ENCODE assay signal across 25 cellular contexts in genomic region chr2:21814588-21815192, GRCh38.
"Had no signal": no experiment of that assay in that cellular context is flagged by ENCODE, and none has a peak within 500 bp of the region (broad histone marks: within the 10 kb centered on the region; RNA-seq: fewer than 3 reads in every experiment).

No MANE protein-coding gene starts in this region.

- H3K4me3 Mint-ChIP-seq: naive thymus-derived CD8-positive, alpha-beta T cell; natural killer cell treated with Interleukin-12 subunit alpha and Interleukin-12 subunit beta and Interleukin-15 and Interleukin-18, amount 100 ng/mL, for 72 hours; nephron progenitor cell; neural progenitor cell; stimulated activated effector memory CD8-positive, alpha-beta T cell treated with anti-CD3 and anti-CD28 coated beads, Interleukin-12 subunit alpha, Interleukin-12 subunit beta, amount 100 ng/mL, for 72 hours; stimulated activated naive B cell treated with anti-CD40 and anti-IgM and Interleukin-4, amounts not matched to agents 10 μg/mL and 1 μg/mL and 100 μg/mL, for 72 hours; stimulated activated naive CD8-positive, alpha-beta T cell treated with anti-CD3 and anti-CD28 coated beads, Interleukin-15, Interleukin-2, amounts not matched to agents 100 ng/mL and 50 ng/mL, for 24 hours had no signal

- ATAC-seq: naive thymus-derived CD8-positive, alpha-beta T cell; natural killer cell treated with Interleukin-12 subunit alpha and Interleukin-12 subunit beta and Interleukin-15 and Interleukin-18, amount 100 ng/mL, for 72 hours; psoas muscle; right cardiac atrium; right lobe of liver; stimulated activated effector memory CD8-positive, alpha-beta T cell treated with anti-CD3 and anti-CD28 coated beads, Interleukin-12 subunit alpha, Interleukin-12 subunit beta, amount 100 ng/mL, for 72 hours; stimulated activated naive B cell treated with anti-CD40 and anti-IgM and Interleukin-4, amounts not matched to agents 10 μg/mL and 1 μg/mL and 100 μg/mL, for 72 hours had no signal

- H3K27me3 Mint-ChIP-seq: naive thymus-derived CD8-positive, alpha-beta T cell; natural killer cell treated with Interleukin-12 subunit alpha and Interleukin-12 subunit beta and Interleukin-15 and Interleukin-18, amount 100 ng/mL, for 72 hours; progenitor cell of endocrine pancreas; stimulated activated naive B cell treated with anti-CD40 and anti-IgM and Interleukin-4, amounts not matched to agents 10 μg/mL and 1 μg/mL and 100 μg/mL, for 72 hours; stimulated activated naive CD8-positive, alpha-beta T cell treated with anti-CD3 and anti-CD28 coated beads, Interleukin-15, Interleukin-2, amounts not matched to agents 100 ng/mL and 50 ng/mL, for 24 hours had no signal

- H3K27ac Mint-ChIP-seq: naive thymus-derived CD8-positive, alpha-beta T cell; natural killer cell treated with Interleukin-12 subunit alpha and Interleukin-12 subunit beta and Interleukin-15 and Interleukin-18, amount 100 ng/mL, for 72 hours; nephron progenitor cell; neural progenitor cell; progenitor cell of endocrine pancreas; stimulated activated effector memory CD8-positive, alpha-beta T cell treated with anti-CD3 and anti-CD28 coated beads, Interleukin-12 subunit alpha, Interleukin-12 subunit beta, amount 100 ng/mL, for 72 hours; stimulated activated naive B cell treated with anti-CD40 and anti-IgM and Interleukin-4, amounts not matched to agents 10 μg/mL and 1 μg/mL and 100 μg/mL, for 72 hours; stimulated activated naive CD8-positive, alpha-beta T cell treated with anti-CD3 and anti-CD28 coated beads, Interleukin-15, Interleukin-2, amounts not matched to agents 100 ng/mL and 50 ng/mL, for 24 hours had no signal

- DNase-seq: naive thymus-derived CD8-positive, alpha-beta T cell; nephron progenitor cell; occipital lobe; ovary; posterior cingulate gyrus; psoas muscle; right cardiac atrium; right lobe of liver; sigmoid colon; small intestine; stimulated activated CD4-positive, alpha-beta T cell treated with anti-CD3 and anti-CD28 coated beads, Interleukin-15, amount 100 ng/mL, for 24 hours; stimulated activated CD4-positive, alpha-beta T cell treated with anti-CD3 and anti-CD28 coated beads, Interleukin-2, amount 100 ng/mL, for 24 hours; stimulated activated CD4-positive, alpha-beta T cell treated with anti-CD3 and anti-CD28 coated beads, Interleukin-2, amount 100 ng/mL, for 48 hours; stimulated activated CD4-positive, alpha-beta T cell treated with anti-CD3 and anti-CD28 coated beads, Interleukin-4, amount 100 ng/mL, for 24 hours; stimulated activated naive B cell treated with anti-CD40 and anti-IgM and Interleukin-4, amounts not matched to agents 10 μg/mL and 1 μg/mL and 100 μg/mL, for 72 hours; stimulated activated naive CD4-positive, alpha-beta T cell treated with Interleukin-2 at 50 U/mL for 16 hours; stomach; thyroid gland; trophoblast cell; upper lobe of left lung had no signal

- H3K9me3 Mint-ChIP-seq: nephron progenitor cell, neural progenitor cell had no signal

- H3K36me3 Mint-ChIP-seq: naive thymus-derived CD8-positive, alpha-beta T cell; natural killer cell treated with Interleukin-12 subunit alpha and Interleukin-12 subunit beta and Interleukin-15 and Interleukin-18, amount 100 ng/mL, for 72 hours; neural progenitor cell; stimulated activated effector memory CD8-positive, alpha-beta T cell treated with anti-CD3 and anti-CD28 coated beads, Interleukin-12 subunit alpha, Interleukin-12 subunit beta, amount 100 ng/mL, for 72 hours; stimulated activated naive B cell treated with anti-CD40 and anti-IgM and Interleukin-4, amounts not matched to agents 10 μg/mL and 1 μg/mL and 100 μg/mL, for 72 hours had no signal

- H3K4me1 Mint-ChIP-seq: naive thymus-derived CD8-positive, alpha-beta T cell; nephron progenitor cell; stimulated activated effector memory CD8-positive, alpha-beta T cell treated with anti-CD3 and anti-CD28 coated beads, Interleukin-12 subunit alpha, Interleukin-12 subunit beta, amount 100 ng/mL, for 72 hours; stimulated activated naive B cell treated with anti-CD40 and anti-IgM and Interleukin-4, amounts not matched to agents 10 μg/mL and 1 μg/mL and 100 μg/mL, for 72 hours had no signal
